In the genomic region with DNA sequence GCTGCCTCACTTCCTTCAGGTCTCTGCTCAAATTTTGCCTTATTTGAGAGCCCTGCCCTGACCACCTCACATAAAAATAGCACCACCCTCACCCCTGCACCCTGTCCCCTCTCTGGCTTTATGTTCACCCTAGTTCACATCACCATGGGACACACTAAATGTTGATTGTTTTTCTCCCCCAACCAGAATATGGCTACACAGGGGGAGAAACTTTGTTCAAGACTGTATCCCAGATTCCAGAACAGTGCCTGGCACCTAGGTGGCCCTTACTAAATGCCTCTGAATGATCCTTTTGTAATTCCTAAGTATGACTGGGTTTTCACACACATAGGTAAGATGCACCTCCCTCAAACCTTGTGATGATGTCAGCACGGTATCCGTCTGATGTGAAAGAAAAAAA, we compare ENCODE assay signal across 22 cellular contexts. TPM values are rescaled to one million over a fixed set of nuclear protein-coding genes. Genes with fewer than 3 reads are reported as not detected.
DNase-seq lines count a peak whose midpoint lies in the region; TF ChIP-seq lines count a peak whose summit lies in the region.
"Had no signal": no experiment of that assay in that cellular context is flagged by ENCODE, and none has a peak within 500 bp of the region (broad histone marks: within the 10 kb centered on the region; RNA-seq: fewer than 3 reads in every experiment).

No MANE protein-coding gene starts in this region.

- H3K4me1 ChIP-seq in breast epithelium, result no peaks in the 10 kb centered on the region

- no peaks in the 10 kb centered on the region for H3K27me3 Mint-ChIP-seq in MCF 10A (ENCODE audit: insufficient read depth, unreplicated experiment)
- H3K27me3 Mint-ChIP-seq in endothelial cell (ENCODE audit: unreplicated experiment), result peaks cover 16% of the 10 kb centered on the region
- H3K27me3 Mint-ChIP-seq in neural crest cell (ENCODE audit: low read depth), result peaks cover 46% of the 10 kb centered on the region

- H3K36me3 ChIP-seq in breast epithelium, result no peaks in the 10 kb centered on the region
- H3K36me3 ChIP-seq: BLaER1, SJCRH30 had no signal

- DNase-seq in MCF 10A (ENCODE audit: unreplicated experiment), result no peak
- no peak for DNase-seq in breast epithelium (ENCODE audit: low spot score in 2 of 2)
- no peak for DNase-seq in endothelial cell (ENCODE audit: low spot score)
- no peak for DNase-seq in neural crest cell (ENCODE audit: low read depth, low spot score)
- no peak for DNase-seq in ureter (ENCODE audit: low spot score)
- no peak for DNase-seq in kidney glomerular epithelial cell (lab: John Stamatoyannopoulos, UW)
- no peak for DNase-seq in substantia nigra (lab: John Stamatoyannopoulos, UW)
- DNase-seq in HUDEP-2 (lab: John Stamatoyannopoulos, UW; ENCODE audit: unreplicated experiment in 76 of 76), result no peak
- DNase-seq: DMS 273 treated with DMSO at 0.1 percent for 48 hours, GDM1, NCI-H1105 treated with DMSO at 0.1 percent for 48 hours, NCI-H187, NCI-H446, NCI-H748 treated with DMSO at 0.1 percent for 48 hours, SJCRH30 had no signal

- H3K9me3 Mint-ChIP-seq in MCF 10A (ENCODE audit: unreplicated experiment), result no peaks in the 10 kb centered on the region
- H3K9me3 Mint-ChIP-seq in endothelial cell (ENCODE audit: unreplicated experiment), result no peaks in the 10 kb centered on the region
- no peaks in the 10 kb centered on the region for H3K9me3 Mint-ChIP-seq in neural crest cell
- H3K9me3 Mint-ChIP-seq: IgD-negative memory B cell had no signal

- BruUV-seq in MCF 10A (replicated peaks; lab: Mats Ljungman, UMichigan), result no TSS peak

- H3K36me3 Mint-ChIP-seq in MCF 10A (ENCODE audit: insufficient read depth, unreplicated experiment) (no peaks in the 10 kb centered on the region), endothelial cell (ENCODE audit: low read depth, unreplicated experiment) (peaks cover 3% of the 10 kb centered on the region), neural crest cell (ENCODE audit: low read depth) (no peaks in the 10 kb centered on the region)
- H3K36me3 Mint-ChIP-seq: IgD-negative memory B cell had no signal

- CTCF ChIA-PET in MCF 10A (lab: Yijun Ruan, JAX), result no interaction called here

- no peak for TF ChIP-seq POLR2A in breast epithelium (IDR thresholded peaks at IDR 0.05)

- H3K27ac ChIP-seq in breast epithelium (no peak overlapping the region), substantia nigra (ENCODE audit: low read depth, low read length, poor library complexity, severe bottlenecking) (no peak overlapping the region)
- H3K27ac ChIP-seq: RWPE1, SJCRH30 had no signal

- intact Hi-C loops in MCF 10A (cut with micrococcal nuclease), result no loop called here
- intact Hi-C loops in breast epithelium (cut with DNase I; ENCODE audit: low total_unique reads), result no loop called here

- H3K9me3 ChIP-seq in breast epithelium, result no peaks in the 10 kb centered on the region
- H3K9me3 ChIP-seq: BLaER1, SJCRH30 had no signal

- no peaks in the 10 kb centered on the region for H3K27me3 ChIP-seq in breast epithelium
- H3K27me3 ChIP-seq: BLaER1, SJCRH30 had no signal

- H3K27ac Mint-ChIP-seq in MCF 10A (ENCODE audit: low read depth, unreplicated experiment) (peak overlapping the region; percentile 54), endothelial cell (ENCODE audit: unreplicated experiment) (no peak overlapping the region), neural crest cell (ENCODE audit: unreplicated experiment) (no peak overlapping the region)

- no peak for TF ChIP-seq CTCF in MCF 10A (IDR thresholded peaks at IDR 0.05; ENCODE audit: unreplicated experiment)
- no peak for TF ChIP-seq CTCF in breast epithelium (IDR thresholded peaks at IDR 0.05)
- TF ChIP-seq CTCF in endothelial cell (IDR thresholded peaks at IDR 0.05; ENCODE audit: unreplicated experiment), result no peak
- no peak for TF ChIP-seq CTCF in neural crest cell (conservative IDR thresholded peaks at IDR 0.05)

- no peak overlapping the region for H3K4me3 ChIP-seq in breast epithelium
- H3K4me3 ChIP-seq: BLaER1, SJCRH30 had no signal

- POLR2A ChIA-PET in MCF 10A (lab: Yijun Ruan, JAX), result interaction anchor here (0.6 kb wide), 1 partner anchor 1783 kb away, joined by 3 read pairs; no protein-coding TSS in a partner anchor

- no peak overlapping the region for H3K4me3 Mint-ChIP-seq in MCF 10A (ENCODE audit: unreplicated experiment)
- peak overlapping the region; percentile 15 for H3K4me3 Mint-ChIP-seq in endothelial cell (ENCODE audit: unreplicated experiment)
- H3K4me3 Mint-ChIP-seq in neural crest cell, result peak overlapping the region; percentile 29

- H3K4me1 Mint-ChIP-seq in MCF 10A (ENCODE audit: insufficient read depth, unreplicated experiment), result peaks cover 10% of the 10 kb centered on the region
- peaks cover 55% of the 10 kb centered on the region for H3K4me1 Mint-ChIP-seq in endothelial cell (ENCODE audit: unreplicated experiment)
- H3K4me1 Mint-ChIP-seq in neural crest cell, result peaks cover 18% of the 10 kb centered on the region

RNA-seq across cellular contexts. Expression of a gene that starts 28.4 kb away (rescaled TPM):
- total RNA-seq in MCF 10A (2022), result not detected in 2 replicates
- total RNA-seq in breast epithelium, result under 1 TPM in 1 of 3 donors, not detected in 2; 0.44 TPM
- total RNA-seq in endothelial cell (ENCODE audit: unreplicated experiment), result not detected
- 0.30 TPM in 1 of 2 replicates, not detected in the other for total RNA-seq in neural crest cell
- total RNA-seq in ureter, result not detected
- total RNA-seq: A172, H1, HT1080, LHCN-M2, SJCRH30 had no signal

RNA-seq across cellular contexts. Expression of a gene that starts 36.0 kb away (rescaled TPM):
- total RNA-seq in MCF 10A (2022) (96.8 and 107 TPM in 2 replicates), breast epithelium (100 to 1,000 TPM; 168 to 330 (median 170) TPM), endothelial cell (ENCODE audit: unreplicated experiment) (78.5 TPM), neural crest cell (8.0 and 8.5 TPM in 2 replicates), ureter (256 TPM)

RNA-seq across cellular contexts. Expression of a gene that starts 53.8 kb away (rescaled TPM):
- 0.09 and 0.32 TPM in 2 replicates for total RNA-seq in MCF 10A (2022)
- 10 to 100 TPM; 14.4 to 53.4 (median 17.9) TPM for total RNA-seq in breast epithelium
- not detected for total RNA-seq in endothelial cell (ENCODE audit: unreplicated experiment)
- total RNA-seq in neural crest cell, result 0.09 TPM in 1 of 2 replicates, not detected in the other
- total RNA-seq in ureter, result 16.5 TPM
- total RNA-seq: A172 had no signal

RNA-seq across cellular contexts. Expression of a gene that starts 58.0 kb away (rescaled TPM):
- total RNA-seq in MCF 10A (2022), result 13.0 and 23.1 TPM in 2 replicates
- 10 to 100 TPM; 30.2 to 48.3 (median 35.6) TPM for total RNA-seq in breast epithelium
- 31.7 TPM for total RNA-seq in endothelial cell (ENCODE audit: unreplicated experiment)
- 40.3 and 42.3 TPM in 2 replicates for total RNA-seq in neural crest cell
- total RNA-seq in ureter, result 66.2 TPM

RNA-seq across cellular contexts. Expression of a gene that starts 58.4 kb away (rescaled TPM):
- 95.7 and 98.7 TPM in 2 replicates for total RNA-seq in MCF 10A (2022)
- 100 to 1,000 TPM; 150 to 164 (median 151) TPM for total RNA-seq in breast epithelium
- total RNA-seq in endothelial cell (ENCODE audit: unreplicated experiment), result 67.6 TPM
- total RNA-seq in neural crest cell, result 76.6 and 77.6 TPM in 2 replicates
- total RNA-seq in ureter, result 82.0 TPM

Comparison
In these comparisons a context has a peak if more than half of its experiments do, and no peak if none do; other contexts are left out.
1. RNA of a gene that starts 53.8 kb away (total RNA-seq): 14.4 to 53.4 TPM in breast epithelium and 16.5 TPM in ureter (single experiment); 0.09 to 0.32 TPM in MCF 10A, 0.09 TPM in neural crest cell and not detected in endothelial cell (single experiment); every median in the first group is over 10 times any median in the second.